17 cellular contexts compared by ENCODE assay signal in genomic region chr3:51445544-51446280, GRCh38. TPM values are rescaled to one million over a fixed set of nuclear protein-coding genes. Genes with fewer than 3 reads are reported as not detected.
DNase-seq lines count a peak whose midpoint lies in the region; ATAC-seq and TF ChIP-seq lines count a peak whose summit lies in the region.
"Had no signal": no experiment of that assay in that cellular context is flagged by ENCODE, and none has a peak within 500 bp of the region (broad histone marks: within the 10 kb centered on the region; RNA-seq: fewer than 3 reads in every experiment).

No MANE protein-coding gene starts in this region.

- 94% methylated on average over 4 of the region's 4 CpGs for WGBS in hepatocyte (ENCODE audit: low lambda C conversion rate, missing lambda C conversion rate)

- POLR2A ChIA-PET in activated CD4-positive, alpha-beta T cell treated with anti-CD3 and anti-CD28 coated beads for 36 hours (lab: Charles Lee): no interaction called here

- H2AFZ ChIP-seq in hepatocyte: no peak overlapping the region
- H2AFZ ChIP-seq: GM23338 had no signal

- peaks cover 30% of the 10 kb centered on the region for H3K4me1 Mint-ChIP-seq in activated CD4-positive, alpha-beta T cell treated with anti-CD3 and anti-CD28 coated beads for 36 hours
- peaks cover 26% of the 10 kb centered on the region for H3K4me1 Mint-ChIP-seq in T-helper 17 cell
- peaks cover 0 to 21% of the 10 kb centered on the region in 2 donors for H3K4me1 Mint-ChIP-seq in stimulated activated naive B cell treated with anti-CD40 and anti-IgM and Interleukin-4, amounts not matched to agents 10 μg/mL and 1 μg/mL and 100 μg/mL, for 72 hours
- H3K4me1 Mint-ChIP-seq: GM23338 had no signal

- H3K9me3 ChIP-seq in T-helper 17 cell (ENCODE audit: control insufficient read depth, low read length, poor library complexity, severe bottlenecking) (no peaks in the 10 kb centered on the region), hepatocyte (ENCODE audit: low read depth) (no peaks in the 10 kb centered on the region)
- H3K9me3 ChIP-seq: Caco-2 had no signal

- H3K79me2 ChIP-seq in hepatocyte: peaks cover 29% of the 10 kb centered on the region

- H3K4me2 ChIP-seq in hepatocyte: no peak overlapping the region
- H3K4me2 ChIP-seq: BLaER1, GM23338 had no signal

- intact Hi-C loops in activated CD4-positive, alpha-beta T cell treated with anti-CD3 and anti-CD28 coated beads for 36 hours (cut with DNase I, micrococcal nuclease): no loop called here

- no peak for TF ChIP-seq CTCF in fibroblast of pulmonary artery (IDR thresholded peaks at IDR 0.05; ENCODE audit: low read length, missing control alignments)
- TF ChIP-seq CTCF in hepatocyte (IDR thresholded peaks at IDR 0.05; ENCODE audit: poor library complexity): no peak

- no peak for DNase-seq in activated CD4-positive, alpha-beta T cell treated with anti-CD3 and anti-CD28 coated beads for 36 hours
- DNase-seq in activated CD4-positive, alpha-beta T cell treated with anti-CD3 and anti-CD28 coated beads for 1 hour: no peak
- DNase-seq in T-helper 17 cell (no peak), fibroblast of pulmonary artery (ENCODE audit: low read depth) (peak; percentile 2), hepatocyte (ENCODE audit: low spot score) (no peak), NCI-H748 (lab: John Stamatoyannopoulos, UW; ENCODE audit: unreplicated experiment) (no peak), mucosa of gallbladder (ENCODE audit: low spot score) (no peak)
- no peak for DNase-seq in stimulated activated naive B cell treated with anti-CD40 and anti-IgM and Interleukin-4, amounts not matched to agents 10 μg/mL and 1 μg/mL and 100 μg/mL, for 72 hours
- DNase-seq: 8988T; AML-193; Caco-2; CD8-positive, alpha-beta memory T cell; DMS53; GF-D8; H7 had no signal

- CTCF ChIA-PET in activated CD4-positive, alpha-beta T cell treated with anti-CD3 and anti-CD28 coated beads for 36 hours (lab: Charles Lee): interaction anchor here (1.1 to 2.8 kb wide), 3 partner anchors 11 to 38 kb away, joined by 5 to 15 read pairs (median 7); no protein-coding TSS in a partner anchor

- peak overlapping the region; percentile 31 for H3K27ac Mint-ChIP-seq in activated CD4-positive, alpha-beta T cell treated with anti-CD3 and anti-CD28 coated beads for 36 hours
- peak overlapping the region; percentile 6 for H3K27ac Mint-ChIP-seq in T-helper 17 cell
- H3K27ac Mint-ChIP-seq in stimulated activated naive B cell treated with anti-CD40 and anti-IgM and Interleukin-4, amounts not matched to agents 10 μg/mL and 1 μg/mL and 100 μg/mL, for 72 hours: peak overlapping the region; percentile 5
- H3K27ac Mint-ChIP-seq: GM23338 had no signal

- no peaks in the 10 kb centered on the region for H4K20me1 ChIP-seq in hepatocyte (ENCODE audit: insufficient read depth, poor library complexity, severe bottlenecking)

- H3K36me3 ChIP-seq in hepatocyte (replicated peaks; ENCODE audit: insufficient read depth, low read depth): no peaks in the 10 kb centered on the region

- no peaks in the 10 kb centered on the region for H3K9me3 Mint-ChIP-seq in activated CD4-positive, alpha-beta T cell treated with anti-CD3 and anti-CD28 coated beads for 36 hours (ENCODE audit: low read depth)
- H3K9me3 Mint-ChIP-seq in stimulated activated naive B cell treated with anti-CD40 and anti-IgM and Interleukin-4, amounts not matched to agents 10 μg/mL and 1 μg/mL and 100 μg/mL, for 72 hours: peaks cover 4 to 5% of the 10 kb centered on the region in 2 donors
- H3K9me3 Mint-ChIP-seq: CD8-positive, alpha-beta memory T cell; GM23338 had no signal

- H3K27ac ChIP-seq in hepatocyte: no peak overlapping the region
- H3K27ac ChIP-seq: BLaER1 had no signal

- H3K4me3 Mint-ChIP-seq in activated CD4-positive, alpha-beta T cell treated with anti-CD3 and anti-CD28 coated beads for 36 hours: no peak overlapping the region
- no peak overlapping the region for H3K4me3 Mint-ChIP-seq in T-helper 17 cell
- no peak overlapping the region for H3K4me3 Mint-ChIP-seq in stimulated activated naive B cell treated with anti-CD40 and anti-IgM and Interleukin-4, amounts not matched to agents 10 μg/mL and 1 μg/mL and 100 μg/mL, for 72 hours
- H3K4me3 Mint-ChIP-seq: CD8-positive, alpha-beta memory T cell; GM23338 had no signal

- H3K27me3 ChIP-seq in hepatocyte: no peaks in the 10 kb centered on the region
- H3K27me3 ChIP-seq: BLaER1 had no signal

- peaks cover 28% of the 10 kb centered on the region for H3K36me3 Mint-ChIP-seq in activated CD4-positive, alpha-beta T cell treated with anti-CD3 and anti-CD28 coated beads for 36 hours (ENCODE audit: low read depth)
- H3K36me3 Mint-ChIP-seq in T-helper 17 cell (ENCODE audit: low read depth): peaks cover 13% of the 10 kb centered on the region
- peaks cover 35 to 47% of the 10 kb centered on the region in 2 donors for H3K36me3 Mint-ChIP-seq in stimulated activated naive B cell treated with anti-CD40 and anti-IgM and Interleukin-4, amounts not matched to agents 10 μg/mL and 1 μg/mL and 100 μg/mL, for 72 hours

- H3K9me2 ChIP-seq in hepatocyte (replicated peaks; ENCODE audit: insufficient read depth): no peaks in the 10 kb centered on the region

- no peaks in the 10 kb centered on the region for H3K27me3 Mint-ChIP-seq in activated CD4-positive, alpha-beta T cell treated with anti-CD3 and anti-CD28 coated beads for 36 hours
- no peaks in the 10 kb centered on the region for H3K27me3 Mint-ChIP-seq in T-helper 17 cell
- no peaks in the 10 kb centered on the region for H3K27me3 Mint-ChIP-seq in stimulated activated naive B cell treated with anti-CD40 and anti-IgM and Interleukin-4, amounts not matched to agents 10 μg/mL and 1 μg/mL and 100 μg/mL, for 72 hours
- H3K27me3 Mint-ChIP-seq: CD8-positive, alpha-beta memory T cell had no signal

- no peak overlapping the region for H3K4me3 ChIP-seq in fibroblast of pulmonary artery (replicated peaks; ENCODE audit: low read depth, low read length)
- H3K4me3 ChIP-seq in hepatocyte: no peak overlapping the region
- H3K4me3 ChIP-seq: BLaER1, GM23338 had no signal

- no peaks in the 10 kb centered on the region for H3K4me1 ChIP-seq in hepatocyte (ENCODE audit: insufficient read depth)
- H3K4me1 ChIP-seq: BLaER1, Caco-2 had no signal

- no peak for ATAC-seq in activated CD4-positive, alpha-beta T cell treated with anti-CD3 and anti-CD28 coated beads for 36 hours
- no peak for ATAC-seq in T-helper 17 cell
- ATAC-seq in stimulated activated naive B cell treated with anti-CD40 and anti-IgM and Interleukin-4, amounts not matched to agents 10 μg/mL and 1 μg/mL and 100 μg/mL, for 72 hours (replicated peaks): no peak
- ATAC-seq: GM23338 had no signal

RNA-seq across cellular contexts. Expression of gene DCAF1, which starts 54.1 kb away (rescaled TPM):
- total RNA-seq in activated CD4-positive, alpha-beta T cell treated with anti-CD3 and anti-CD28 coated beads for 36 hours: 10 to 100 TPM; 40.6 to 41.6 TPM
- total RNA-seq in T-helper 17 cell (10 to 100 TPM; 20.5 to 24.3 TPM), hepatocyte (10.1 and 11.6 TPM in 2 replicates), mucosa of gallbladder (18.8 TPM)
- polyA plus RNA-seq in hepatocyte: 4.6 and 5.4 TPM in 2 replicates

RNA-seq across cellular contexts. Expression of gene RBM15B, which starts 54.6 kb away (rescaled TPM):
- total RNA-seq in activated CD4-positive, alpha-beta T cell treated with anti-CD3 and anti-CD28 coated beads for 36 hours: 10 to 100 TPM; 20.9 to 21.5 TPM
- total RNA-seq in T-helper 17 cell (10 to 100 TPM; 28.2 to 31.1 TPM), hepatocyte (28.6 and 31.0 TPM in 2 replicates), mucosa of gallbladder (30.0 TPM)
- polyA plus RNA-seq in hepatocyte: 30.6 and 33.3 TPM in 2 replicates
